In the genomic region with DNA sequence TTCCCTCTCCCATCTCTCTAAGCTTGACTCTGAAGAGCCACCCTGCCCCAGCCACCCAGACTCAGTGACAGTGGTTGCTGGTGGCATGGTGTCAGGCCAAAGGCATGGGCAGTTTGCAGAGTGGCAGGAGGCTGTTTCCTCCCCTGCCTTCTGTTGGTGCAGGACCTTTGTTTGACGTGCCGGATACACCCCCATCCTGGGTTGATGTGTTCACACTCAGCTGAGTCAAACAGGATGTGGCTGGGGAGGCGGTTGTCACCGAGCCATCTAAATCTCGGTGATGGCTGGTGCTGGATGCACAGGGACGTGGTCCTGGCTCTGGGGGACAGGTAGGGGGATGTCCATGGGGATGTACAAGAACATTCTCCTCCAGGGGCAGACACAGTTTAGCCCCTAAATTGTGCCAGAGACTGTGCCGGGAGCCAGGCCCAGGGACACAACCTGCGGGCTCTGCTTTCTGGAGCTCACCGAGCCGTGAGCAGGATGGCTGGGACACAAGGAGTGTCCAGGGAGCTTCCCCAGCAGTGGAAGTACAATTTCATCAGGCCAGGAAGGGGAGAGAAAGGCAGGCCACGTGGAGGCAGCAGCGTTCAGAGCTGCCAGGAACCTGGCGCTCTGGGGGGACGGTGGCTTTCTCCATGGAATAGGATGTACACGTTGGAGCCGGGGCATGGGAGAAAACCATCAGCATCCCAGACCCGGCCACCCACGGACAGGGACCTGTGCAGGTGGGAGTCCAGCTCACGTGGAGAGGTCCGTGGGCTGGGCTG, we compare ENCODE assay signal across 9 cellular contexts.
DNase-seq lines count a peak whose midpoint lies in the region; ATAC-seq, FAIRE-seq and TF ChIP-seq lines count a peak whose summit lies in the region.
"Had no signal": no experiment of that assay in that cellular context is flagged by ENCODE, and none has a peak within 500 bp of the region (broad histone marks: within the 10 kb centered on the region; RNA-seq: fewer than 3 reads in every experiment).

No MANE protein-coding gene starts in this region.

- H3K4me1 ChIP-seq in pancreas (no peaks in the 10 kb centered on the region), upper lobe of left lung (peaks cover 62 to 74% (median 66%) of the 10 kb centered on the region in 4 donors), endodermal cell (ENCODE audit: control insufficient read depth, insufficient read depth, low read length) (peaks cover 3% of the 10 kb centered on the region)

- intact Hi-C loops in pancreas (cut with DNase I), result no loop called here

- no peak for FAIRE-seq in pancreas (lab: Jason Lieb, UNC)
- FAIRE-seq: A204.1 had no signal

- peak overlapping the region in 1 of 4 donors; percentile 2 for H3K27ac ChIP-seq in pancreas
- peak overlapping the region; percentile 45 to 77 (median 64) for H3K27ac ChIP-seq in upper lobe of left lung
- no peak overlapping the region for H3K27ac ChIP-seq in endodermal cell (ENCODE audit: low read depth, low read length)

- TF ChIP-seq CTCF in pancreas (IDR thresholded peaks at IDR 0.05), result no peak
- no peak for TF ChIP-seq CTCF in upper lobe of left lung (IDR thresholded peaks at IDR 0.05)
- no peak for TF ChIP-seq CTCF in endodermal cell (conservative IDR thresholded peaks at IDR 0.05)

- DNase-seq in SIG-M5 treated with dmso at 0.1 percent for 504 hours (lab: John Stamatoyannopoulos, UW; ENCODE audit: unreplicated experiment), result peak; percentile 48
- no peak for DNase-seq in SIG-M5 (lab: John Stamatoyannopoulos, UW)
- DNase-seq in HT1080 (ENCODE audit: low read depth), result peak; percentile 89
- DNase-seq in activated CD4-positive, alpha-beta T cell treated with anti-CD3 and anti-CD28 coated beads, Interleukin-2, amount 50 U/mL, for 24 hours (ENCODE audit: low read depth in 1 of 2, low spot score in 1 of 2), result peak; percentile 53 to 83
- peak; percentile 51 for DNase-seq in effector CD8-positive, alpha-beta T cell (lab: John Stamatoyannopoulos, UW)
- no peak for DNase-seq in pancreas
- peak in 1 of 2 donors; percentile 82 for DNase-seq in upper lobe of left lung
- DNase-seq in endodermal cell, result no peak

- H3K9me3 ChIP-seq in pancreas, result no peaks in the 10 kb centered on the region
- H3K9me3 ChIP-seq in upper lobe of left lung, result no peaks in the 10 kb centered on the region
- H3K9me3 ChIP-seq in endodermal cell (ENCODE audit: control insufficient read depth, low read length), result no peaks in the 10 kb centered on the region

- no peak overlapping the region for H3K4me3 Mint-ChIP-seq in endodermal cell

- H3K4me1 Mint-ChIP-seq in endodermal cell, result peaks cover 18% of the 10 kb centered on the region

- 82 to 84% methylated on average over 20 of the region's 20 CpGs for WGBS in pancreas, 2 donors
- WGBS in upper lobe of left lung, 2 donors, result 43 to 65% methylated on average over 20 of the region's 20 CpGs
- 89 to 91% methylated on average over 15 to 20 of the region's 20 CpGs for WGBS in endodermal cell (ENCODE audit: insufficient coverage in 1 of 2, insufficient read length in 1 of 2), 2 experiments

- no peak for TF ChIP-seq POLR2A in upper lobe of left lung (IDR thresholded peaks at IDR 0.05)

- peaks cover 0 to 4% (median 0%) of the 10 kb centered on the region in 3 donors for H3K36me3 ChIP-seq in pancreas
- peaks cover 0 to 20% (median 12%) of the 10 kb centered on the region in 4 donors for H3K36me3 ChIP-seq in upper lobe of left lung
- peaks cover 19% of the 10 kb centered on the region for H3K36me3 ChIP-seq in endodermal cell (ENCODE audit: control insufficient read depth, insufficient read depth, low read length)

- no peaks in the 10 kb centered on the region for H3K9me3 Mint-ChIP-seq in endodermal cell

- H3K27me3 ChIP-seq in pancreas, result no peaks in the 10 kb centered on the region
- no peaks in the 10 kb centered on the region for H3K27me3 ChIP-seq in upper lobe of left lung
- H3K27me3 ChIP-seq in endodermal cell (ENCODE audit: control insufficient read depth, insufficient read depth, low read length, poor library complexity, severe bottlenecking), result no peaks in the 10 kb centered on the region

- H3K4me3 ChIP-seq in pancreas (peak overlapping the region in 1 of 4 donors; percentile 1), upper lobe of left lung (peak overlapping the region in 2 of 4 donors; percentile 26 to 27), endodermal cell (ENCODE audit: low read length) (no peak overlapping the region)

- peaks cover 36% of the 10 kb centered on the region for H3K36me3 Mint-ChIP-seq in endodermal cell (ENCODE audit: low read depth)

- ATAC-seq in pancreas (peak in 3 of 4 donors; percentile 22 to 43 (median 42)), upper lobe of left lung (ENCODE audit: low FRiP score in 2 of 2) (peak; percentile 30 to 56)

- peak in 2 of 4 donors; percentile 36 to 45 for TF ChIP-seq EP300 in upper lobe of left lung (IDR thresholded peaks at IDR 0.05)

- H3K9ac ChIP-seq in endodermal cell (ENCODE audit: extremely low read depth, low read length, poor library complexity, severe bottlenecking), result no peak overlapping the region

- H3K27ac Mint-ChIP-seq in endodermal cell, result no peak overlapping the region

- no peaks in the 10 kb centered on the region for H3K27me3 Mint-ChIP-seq in endodermal cell (ENCODE audit: insufficient read depth)

Comparison
In these comparisons a context has a peak if more than half of its experiments do, and no peak if none do; other contexts are left out.
1. DNase-seq: peak in SIG-M5 treated with dmso at 0.1 percent for 504 hours (single experiment), HT1080 (single experiment), activated CD4-positive, alpha-beta T cell treated with anti-CD3 and anti-CD28 coated beads, Interleukin-2, amount 50 U/mL, for 24 hours (2 of 2) and effector CD8-positive, alpha-beta T cell (single experiment); none in SIG-M5 (single experiment), pancreas (0 of 6) and endodermal cell (single experiment).